ENCODE assay signal across 1 cellular context in the genomic region with DNA sequence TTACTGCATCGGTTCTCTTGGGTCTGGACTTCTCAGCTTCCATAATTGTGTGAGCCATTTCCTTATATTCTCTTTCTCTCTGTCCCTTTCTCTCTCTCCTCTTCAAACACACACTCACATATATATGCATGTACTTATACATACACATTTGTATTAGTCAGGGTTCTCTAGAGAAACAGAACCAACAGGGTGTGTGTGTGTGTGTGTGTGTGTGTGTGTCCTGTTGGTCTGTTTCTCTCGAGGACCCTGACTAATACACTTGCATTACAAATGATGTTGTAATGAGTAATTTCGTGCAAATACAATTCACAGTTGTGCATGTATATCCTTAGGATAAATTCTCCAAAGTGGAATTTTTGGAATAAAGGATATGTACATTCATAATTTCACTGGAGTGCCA.
TF ChIP-seq lines count a peak whose summit lies in the region.

No MANE protein-coding gene starts in this region.

TF ChIP-seq in HepG2, 621 proteins besides CTCF, POLR2A, EP300 and RAD21 (continued from another document):
- TF ChIP-seq, protein P1, sequence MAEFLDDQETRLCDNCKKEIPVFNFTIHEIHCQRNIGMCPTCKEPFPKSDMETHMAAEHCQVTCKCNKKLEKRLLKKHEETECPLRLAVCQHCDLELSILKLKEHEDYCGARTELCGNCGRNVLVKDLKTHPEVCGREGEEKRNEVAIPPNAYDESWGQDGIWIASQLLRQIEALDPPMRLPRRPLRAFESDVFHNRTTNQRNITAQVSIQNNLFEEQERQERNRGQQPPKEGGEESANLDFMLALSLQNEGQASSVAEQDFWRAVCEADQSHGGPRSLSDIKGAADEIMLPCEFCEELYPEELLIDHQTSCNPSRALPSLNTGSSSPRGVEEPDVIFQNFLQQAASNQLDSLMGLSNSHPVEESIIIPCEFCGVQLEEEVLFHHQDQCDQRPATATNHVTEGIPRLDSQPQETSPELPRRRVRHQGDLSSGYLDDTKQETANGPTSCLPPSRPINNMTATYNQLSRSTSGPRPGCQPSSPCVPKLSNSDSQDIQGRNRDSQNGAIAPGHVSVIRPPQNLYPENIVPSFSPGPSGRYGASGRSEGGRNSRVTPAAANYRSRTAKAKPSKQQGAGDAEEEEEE (CRISPR knock-in tag; IDR thresholded peaks at IDR 0.05; ENCODE audit: borderline replicate concordance), result no peak
- TF ChIP-seq, protein P2, sequence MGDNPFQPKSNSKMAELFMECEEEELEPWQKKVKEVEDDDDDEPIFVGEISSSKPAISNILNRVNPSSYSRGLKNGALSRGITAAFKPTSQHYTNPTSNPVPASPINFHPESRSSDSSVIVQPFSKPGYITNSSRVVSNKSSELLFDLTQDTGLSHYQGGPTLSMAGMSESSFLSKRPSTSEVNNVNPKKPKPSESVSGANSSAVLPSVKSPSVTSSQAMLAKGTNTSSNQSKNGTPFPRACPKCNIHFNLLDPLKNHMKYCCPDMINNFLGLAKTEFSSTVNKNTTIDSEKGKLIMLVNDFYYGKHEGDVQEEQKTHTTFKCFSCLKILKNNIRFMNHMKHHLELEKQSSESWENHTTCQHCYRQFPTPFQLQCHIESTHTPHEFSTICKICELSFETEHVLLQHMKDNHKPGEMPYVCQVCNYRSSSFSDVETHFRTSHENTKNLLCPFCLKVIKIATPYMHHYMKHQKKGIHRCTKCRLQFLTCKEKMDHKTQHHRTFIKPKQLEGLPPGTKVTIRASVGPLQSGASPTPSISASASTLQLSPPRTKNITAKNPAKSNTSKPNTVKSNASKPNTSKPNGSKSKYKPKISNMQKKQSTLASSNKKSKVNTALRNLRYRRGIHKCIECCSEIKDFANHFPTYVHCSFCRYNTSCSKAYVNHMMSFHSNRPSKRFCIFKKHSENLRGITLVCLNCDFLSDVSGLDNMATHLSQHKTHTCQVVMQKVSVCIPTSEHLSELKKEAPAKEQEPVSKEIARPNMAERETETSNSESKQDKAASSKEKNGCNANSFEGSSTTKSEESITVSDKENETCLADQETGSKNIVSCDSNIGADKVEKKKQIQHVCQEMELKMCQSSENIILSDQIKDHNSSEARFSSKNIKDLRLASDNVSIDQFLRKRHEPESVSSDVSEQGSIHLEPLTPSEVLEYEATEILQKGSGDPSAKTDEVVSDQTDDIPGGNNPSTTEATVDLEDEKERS (CRISPR knock-in tag; IDR thresholded peaks at IDR 0.05), result no peak
- TF ChIP-seq NFE2 (CRISPR knock-in tag; IDR thresholded peaks at IDR 0.05) (no peak), FOXP4 (CRISPR knock-in tag; IDR thresholded peaks at IDR 0.05) (no peak), ZFP41 (CRISPR knock-in tag; IDR thresholded peaks at IDR 0.05; ENCODE audit: borderline replicate concordance) (no peak), MIER3 (CRISPR knock-in tag; IDR thresholded peaks at IDR 0.05; ENCODE audit: borderline replicate concordance) (no peak), ZFP36L2 (CRISPR knock-in tag; IDR thresholded peaks at IDR 0.05) (no peak), NR2F6 (IDR thresholded peaks at IDR 0.05) (no peak), NR2F6 (CRISPR knock-in tag; IDR thresholded peaks at IDR 0.05) (no peak), TSC22D2 (CRISPR knock-in tag; IDR thresholded peaks at IDR 0.05; ENCODE audit: borderline replicate concordance) (no peak), LBX2 (CRISPR knock-in tag; IDR thresholded peaks at IDR 0.05; ENCODE audit: borderline replicate concordance) (no peak), FIP1L1 (IDR thresholded peaks at IDR 0.05; ENCODE audit: borderline replicate concordance, insufficient read depth, low read depth, low read length) (no peak), KAT7 (CRISPR knock-in tag; IDR thresholded peaks at IDR 0.05; ENCODE audit: borderline replicate concordance) (no peak), NBN (conservative IDR thresholded peaks at IDR 0.05) (0 out of 2 replicates have a peak, but pooled peaks have one; percentile 13), NFYB (CRISPR knock-in tag; IDR thresholded peaks at IDR 0.05) (no peak), ATF7 (IDR thresholded peaks at IDR 0.05) (peak; percentile 4; the same call in 1 of the 2 replicates), ATF7 (CRISPR knock-in tag; IDR thresholded peaks at IDR 0.05) (no peak), NONO (IDR thresholded peaks at IDR 0.05) (0 out of 2 replicates have a peak, but pooled peaks have one; percentile 29), NONO (CRISPR knock-in tag; conservative IDR thresholded peaks at IDR 0.05) (no peak), POLR2AphosphoS2 (IDR thresholded peaks at IDR 0.05; ENCODE audit: low read depth, low read length) (no peak), ZMYM4 (CRISPR knock-in tag; IDR thresholded peaks at IDR 0.05) (no peak), FOXP1 (IDR thresholded peaks at IDR 0.05) (peak; percentile 36; the same call in 1 of the 2 replicates), FOXP1 (CRISPR knock-in tag; IDR thresholded peaks at IDR 0.05) (no peak), GTF2F1 (IDR thresholded peaks at IDR 0.05; ENCODE audit: low read length) (no peak)
